8 cellular contexts compared by ENCODE assay signal in genomic region chr11:73760066-73760679, GRCh38. TPM values are rescaled to one million over a fixed set of nuclear protein-coding genes. Genes with fewer than 3 reads are reported as not detected.
DNase-seq lines count a peak whose midpoint lies in the region; ATAC-seq and TF ChIP-seq lines count a peak whose summit lies in the region.

No MANE protein-coding gene starts in this region.

- peak overlapping the region; percentile 93 to 96 (median 95) for H3K9ac ChIP-seq in skeletal muscle tissue (ENCODE audit: low read depth in 1 of 3, low read length in 3 of 3)

- peaks cover 36% of the 10 kb centered on the region for H3K4me1 Mint-ChIP-seq in brain

- H3K36me3 ChIP-seq in skeletal muscle tissue (ENCODE audit: control insufficient read depth in 3 of 3, insufficient read depth in 3 of 3, low read length in 3 of 3) = no peaks in the 10 kb centered on the region

- H3K27ac Mint-ChIP-seq in brain = peak overlapping the region; percentile 96 to 100 (median 99)

- no peaks in the 10 kb centered on the region for H3K27me3 ChIP-seq in skeletal muscle tissue (ENCODE audit: control insufficient read depth in 3 of 3, insufficient read depth in 3 of 3, low read length in 3 of 3)

- DNase-seq in NCI-H1105 treated with DMSO at 0.1 percent for 48 hours (lab: John Stamatoyannopoulos, UW) (peak; percentile 31), NCI-H1105 (lab: John Stamatoyannopoulos, UW) (no peak), OCI-M1 (lab: John Stamatoyannopoulos, UW) (peak; percentile 85), iPS-NIHi11 (ENCODE audit: low spot score) (peak; percentile 56), LoVo (ENCODE audit: low spot score) (no peak)

- H3K4me1 ChIP-seq in skeletal muscle tissue (ENCODE audit: control insufficient read depth in 3 of 3, insufficient read depth in 3 of 3, low read length in 3 of 3) = peaks cover 0 to 15% (median 7%) of the 10 kb centered on the region in 3 donors

- TF ChIP-seq CTCF in brain (conservative IDR thresholded peaks at IDR 0.05) = no peak

- peak overlapping the region; percentile 88 to 93 (median 89) for H3K4me3 ChIP-seq in skeletal muscle tissue (ENCODE audit: low read length in 3 of 3)

- peak; percentile 3 for ATAC-seq in HG02610 (IDR thresholded peaks at IDR 0.05; ENCODE audit: unreplicated experiment)

- H3K4me3 Mint-ChIP-seq in brain = peak overlapping the region; percentile 90 to 99 (median 98)

- H3K9me3 Mint-ChIP-seq in brain = no peaks in the 10 kb centered on the region

- H3K36me3 Mint-ChIP-seq in brain = peaks cover 21% of the 10 kb centered on the region

- peak overlapping the region; percentile 95 for H3K27ac ChIP-seq in skeletal muscle tissue (ENCODE audit: low read depth, low read length)

- peaks cover 11% of the 10 kb centered on the region for H3K27me3 Mint-ChIP-seq in brain

- no peaks in the 10 kb centered on the region for H3K9me3 ChIP-seq in skeletal muscle tissue (ENCODE audit: control insufficient read depth in 3 of 3, low read length in 3 of 3)

RNA-seq across cellular contexts. Expression of gene RAB6A, which starts 0.7 kb away (rescaled TPM):
- polyA plus RNA-seq in brain (ENCODE audit: insufficient read depth, low read depth, low replicate concordance) = 109 TPM
- 87.2 TPM for total RNA-seq in skeletal muscle tissue

RNA-seq across cellular contexts. Expression of gene MRPL48, which starts 27.5 kb away (rescaled TPM):
- polyA plus RNA-seq in brain (ENCODE audit: insufficient read depth, low read depth, low replicate concordance) = 72.4 TPM
- total RNA-seq in skeletal muscle tissue = 25.6 TPM

Comparison
In these comparisons a context has a peak if more than half of its experiments do, and no peak if none do; other contexts are left out.
1. DNase-seq: peak in NCI-H1105 treated with DMSO at 0.1 percent for 48 hours (single experiment), OCI-M1 (single experiment) and iPS-NIHi11 (single experiment); none in NCI-H1105 (single experiment) and LoVo (single experiment).